Comparison of ENCODE assay signal across 9 cellular contexts in genomic region chr1:211382714-211383480, GRCh38. TPM values are rescaled to one million over a fixed set of nuclear protein-coding genes. Genes with fewer than 3 reads are reported as not detected.
DNase-seq lines count a peak whose midpoint lies in the region; ATAC-seq and TF ChIP-seq lines count a peak whose summit lies in the region.
"Had no signal": no experiment of that assay in that cellular context is flagged by ENCODE, and none has a peak within 500 bp of the region (broad histone marks: within the 10 kb centered on the region; RNA-seq: fewer than 3 reads in every experiment).

No MANE protein-coding gene starts in this region.

- peak; percentile 85 for ATAC-seq in HG03060 (IDR thresholded peaks at IDR 0.05; ENCODE audit: low read depth, unreplicated experiment)

- TF ChIP-seq CTCF in WERI-Rb-1 (IDR thresholded peaks at IDR 0.05; ENCODE audit: low read depth, low read length) (no peak), breast epithelium (IDR thresholded peaks at IDR 0.05) (no peak)

- H3K9me3 ChIP-seq in WERI-Rb-1 (ENCODE audit: severe bottlenecking), result no peaks in the 10 kb centered on the region
- no peaks in the 10 kb centered on the region for H3K9me3 ChIP-seq in breast epithelium
- no peaks in the 10 kb centered on the region for H3K9me3 ChIP-seq in skeletal muscle tissue (ENCODE audit: control insufficient read depth in 3 of 3, low read length in 3 of 3)

- peaks cover 2% of the 10 kb centered on the region; the same call in 1 of the 2 replicates for H3K36me3 ChIP-seq in WERI-Rb-1
- H3K36me3 ChIP-seq in breast epithelium, result no peaks in the 10 kb centered on the region
- H3K36me3 ChIP-seq in skeletal muscle tissue (ENCODE audit: control insufficient read depth in 3 of 3, insufficient read depth in 3 of 3, low read length in 3 of 3), result no peaks in the 10 kb centered on the region

- peak overlapping the region; percentile 89 to 97 (median 91) for H3K9ac ChIP-seq in skeletal muscle tissue (ENCODE audit: low read depth in 1 of 3, low read length in 3 of 3)

- H3K4me3 ChIP-seq in WERI-Rb-1 (ENCODE audit: low read depth, low read length), result peak overlapping the region; percentile 67
- H3K4me3 ChIP-seq in breast epithelium, result peak overlapping the region; percentile 63 to 86 (median 78)
- peak overlapping the region; percentile 89 to 94 (median 93) for H3K4me3 ChIP-seq in skeletal muscle tissue (ENCODE audit: low read length in 3 of 3)

- intact Hi-C loops in breast epithelium (cut with DNase I; ENCODE audit: low total_unique reads), result no loop called here

- peak; percentile 98 for TF ChIP-seq POLR2A in GM18526 (IDR thresholded peaks at IDR 0.05; ENCODE audit: extremely low read depth, insufficient read length)
- TF ChIP-seq POLR2A in breast epithelium (IDR thresholded peaks at IDR 0.05), result peak; percentile 89

- H3K4me1 ChIP-seq in breast epithelium (no peaks in the 10 kb centered on the region), skeletal muscle tissue (ENCODE audit: control insufficient read depth in 3 of 3, insufficient read depth in 3 of 3, low read length in 3 of 3) (peaks cover 0 to 10% (median 5%) of the 10 kb centered on the region in 3 donors)

- DNase-seq in 8988T (peak; percentile 64), NCI-H2171 treated with DMSO at 0.1 percent for 48 hours (lab: John Stamatoyannopoulos, UW) (peak; percentile 75), WERI-Rb-1 (peak; percentile 98), breast epithelium (ENCODE audit: low spot score in 2 of 2) (peak; percentile 88 to 90), iPS-NIHi11 (ENCODE audit: low spot score) (peak; percentile 91)
- DNase-seq: DND-41 had no signal

- H3K27me3 ChIP-seq in WERI-Rb-1 (ENCODE audit: insufficient read depth, low read depth, severe bottlenecking) (no peaks in the 10 kb centered on the region), breast epithelium (no peaks in the 10 kb centered on the region), skeletal muscle tissue (ENCODE audit: control insufficient read depth in 3 of 3, insufficient read depth in 3 of 3, low read length in 3 of 3) (no peaks in the 10 kb centered on the region)

- H3K27ac ChIP-seq in WERI-Rb-1, result peak overlapping the region; percentile 94
- peak overlapping the region; percentile 99 for H3K27ac ChIP-seq in breast epithelium
- peak overlapping the region; percentile 97 for H3K27ac ChIP-seq in skeletal muscle tissue (ENCODE audit: low read depth, low read length)

RNA-seq across cellular contexts. Expression of gene TRAF5, which starts 56.3 kb away (rescaled TPM):
- 10 to 100 TPM; 10.9 to 28.8 (median 21.8) TPM for total RNA-seq in breast epithelium
- 13.0 TPM for total RNA-seq in skeletal muscle tissue

Comparison
In these comparisons a context has a peak if more than half of its experiments do, and no peak if none do; other contexts are left out.
1. Peak in every context shown above with its lines: DNase-seq, ATAC-seq, H3K4me3 ChIP-seq and H3K27ac ChIP-seq.